Comparison of ENCODE assay signal across 12 cellular contexts in genomic region chr14:30624132-30624423, GRCh38. TPM values are rescaled to one million over a fixed set of nuclear protein-coding genes. Genes with fewer than 3 reads are reported as not detected.
DNase-seq lines count a peak whose midpoint lies in the region; ATAC-seq and TF ChIP-seq lines count a peak whose summit lies in the region.
"Had no signal": no experiment of that assay in that cellular context is flagged by ENCODE, and none has a peak within 500 bp of the region (broad histone marks: within the 10 kb centered on the region; RNA-seq: fewer than 3 reads in every experiment).

No MANE protein-coding gene starts in this region.

- 0 out of 2 replicates have a peak, but pooled peaks cover 3% of the 10 kb centered on the region for H3K36me3 ChIP-seq in PC-3 (ENCODE audit: low read depth, low read length)
- no peaks in the 10 kb centered on the region for H3K36me3 ChIP-seq in gastrocnemius medialis
- H3K36me3 ChIP-seq: BE2C had no signal

- H3K27ac ChIP-seq in PC-3 (ENCODE audit: low read length) (no peak overlapping the region), gastrocnemius medialis (no peak overlapping the region)

- peak overlapping the region; percentile 5 to 50 for H3K4me3 Mint-ChIP-seq in activated T-cell treated with anti-CD3 and anti-CD28 coated beads, Interleukin-2, amount 50 U/mL, for 72 hours
- peak overlapping the region; percentile 16 for H3K4me3 Mint-ChIP-seq in stimulated activated effector memory CD8-positive, alpha-beta T cell treated with anti-CD3 and anti-CD28 coated beads, Interleukin-12 subunit alpha, Interleukin-12 subunit beta, amount 100 ng/mL, for 72 hours

- peaks cover 11% of the 10 kb centered on the region; the same call in 1 of the 2 replicates for H4K20me1 ChIP-seq in PC-3 (ENCODE audit: low read length)

- POLR2A ChIA-PET in PC-3 (lab: Charles Lee; ENCODE audit: unreplicated experiment), result no interaction called here

- no peaks in the 10 kb centered on the region for H3K9me2 ChIP-seq in PC-3 (replicated peaks; ENCODE audit: low read length)

- no peak for ATAC-seq in activated T-cell treated with anti-CD3 and anti-CD28 coated beads, Interleukin-2, amount 50 U/mL, for 72 hours (replicated peaks in 1 of 2)
- ATAC-seq in PC-3 (no peak), gastrocnemius medialis (no peak), GM21737 (IDR thresholded peaks at IDR 0.05; ENCODE audit: unreplicated experiment) (no peak)
- no peak for ATAC-seq in stimulated activated effector memory CD8-positive, alpha-beta T cell treated with anti-CD3 and anti-CD28 coated beads, Interleukin-12 subunit alpha, Interleukin-12 subunit beta, amount 100 ng/mL, for 72 hours

- H3K4me1 Mint-ChIP-seq in activated T-cell treated with anti-CD3 and anti-CD28 coated beads, Interleukin-2, amount 50 U/mL, for 72 hours (ENCODE audit: low read depth), result peaks cover 43% of the 10 kb centered on the region
- peaks cover 35% of the 10 kb centered on the region for H3K4me1 Mint-ChIP-seq in stimulated activated effector memory CD8-positive, alpha-beta T cell treated with anti-CD3 and anti-CD28 coated beads, Interleukin-12 subunit alpha, Interleukin-12 subunit beta, amount 100 ng/mL, for 72 hours

- intact Hi-C loops in PC-3 (cut with micrococcal nuclease), result no loop called here
- intact Hi-C loops in gastrocnemius medialis (cut with DNase I; ENCODE audit: low total_unique reads), result loop anchor here (5.0 kb wide), 1 partner anchor 67 kb away; the partner anchor contains the start of gene G2E3

- TF ChIP-seq CTCF in PC-3 (conservative IDR thresholded peaks at IDR 0.05; ENCODE audit: low read depth, low read length) (no peak), fibroblast of the aortic adventitia (IDR thresholded peaks at IDR 0.05; ENCODE audit: insufficient read depth, low read length) (no peak), gastrocnemius medialis (IDR thresholded peaks at IDR 0.05 in 4 of 5, conservative IDR thresholded peaks at IDR 0.05 in 1 of 5) (no peak)

- H2AFZ ChIP-seq in PC-3 (ENCODE audit: low read length), result no peak overlapping the region

- no peaks in the 10 kb centered on the region for H3K27me3 Mint-ChIP-seq in activated T-cell treated with anti-CD3 and anti-CD28 coated beads, Interleukin-2, amount 50 U/mL, for 72 hours (ENCODE audit: low read depth)

- DNase-seq in activated T-cell treated with anti-CD3 and anti-CD28 coated beads, Interleukin-2, amount 50 U/mL, for 72 hours, result no peak
- DNase-seq in activated T-cell treated with anti-CD3 and anti-CD28 coated beads, Interleukin-2, amount 50 U/mL, for 1 hour, result no peak
- DNase-seq in PC-3 (no peak), fibroblast of the aortic adventitia (ENCODE audit: low read depth) (no peak), gastrocnemius medialis (no peak), DMS 273 treated with DMSO at 0.1 percent for 48 hours (lab: John Stamatoyannopoulos, UW) (no peak)
- no peak for DNase-seq in stimulated activated effector memory CD8-positive, alpha-beta T cell treated with anti-CD3 and anti-CD28 coated beads, Interleukin-12 subunit alpha, Interleukin-12 subunit beta, amount 100 ng/mL, for 72 hours (ENCODE audit: low spot score in 2 of 2)
- DNase-seq: BE2C; NK-92 treated with Interleukin-12 subunit alpha and Interleukin-12 subunit beta, amount 100 ng/mL, for 24 hours; occipital lobe; stimulated activated CD4-positive, alpha-beta T cell treated with anti-CD3 and anti-CD28 coated beads, Interleukin-4, amount 100 ng/mL, for 4 hours had no signal

- H3K4me2 ChIP-seq in PC-3 (ENCODE audit: low read length), result peak overlapping the region; percentile 92

- CTCF ChIA-PET in PC-3 (lab: Charles Lee), result no interaction called here

- in situ Hi-C loops in gastrocnemius medialis (cut with MboI; ENCODE audit: low sequenced_read_pairs in 4 of 4), result no loop called here

- H3K9me3 Mint-ChIP-seq in activated T-cell treated with anti-CD3 and anti-CD28 coated beads, Interleukin-2, amount 50 U/mL, for 72 hours, result no peaks in the 10 kb centered on the region
- no peaks in the 10 kb centered on the region for H3K9me3 Mint-ChIP-seq in stimulated activated effector memory CD8-positive, alpha-beta T cell treated with anti-CD3 and anti-CD28 coated beads, Interleukin-12 subunit alpha, Interleukin-12 subunit beta, amount 100 ng/mL, for 72 hours

- BruUV-seq in PC-3 (replicated peaks; lab: Mats Ljungman, UMichigan), result no TSS peak

- peak overlapping the region; percentile 5 for H3K27ac Mint-ChIP-seq in activated T-cell treated with anti-CD3 and anti-CD28 coated beads, Interleukin-2, amount 50 U/mL, for 72 hours
- H3K27ac Mint-ChIP-seq in stimulated activated effector memory CD8-positive, alpha-beta T cell treated with anti-CD3 and anti-CD28 coated beads, Interleukin-12 subunit alpha, Interleukin-12 subunit beta, amount 100 ng/mL, for 72 hours, result peak overlapping the region; percentile 32

- no peak for TF ChIP-seq POLR2A in gastrocnemius medialis (IDR thresholded peaks at IDR 0.05)

- peaks cover 67% of the 10 kb centered on the region for H3K79me2 ChIP-seq in PC-3 (ENCODE audit: low read length)

- H3K27me3 ChIP-seq in PC-3 (ENCODE audit: low read length) (no peaks in the 10 kb centered on the region), gastrocnemius medialis (no peaks in the 10 kb centered on the region)
- H3K27me3 ChIP-seq: BE2C had no signal

- peak overlapping the region; percentile 81; the same call in 1 of the 2 replicates for H3K4me3 ChIP-seq in PC-3 (ENCODE audit: low read length)
- H3K4me3 ChIP-seq in fibroblast of the aortic adventitia (ENCODE audit: low read depth, low read length), result peak overlapping the region; percentile 80
- H3K4me3 ChIP-seq in gastrocnemius medialis, result no peak overlapping the region

- H3K9ac ChIP-seq in PC-3 (ENCODE audit: low read length), result no peak overlapping the region

- H3K4me1 ChIP-seq in PC-3 (ENCODE audit: insufficient read depth, low read length) (peaks cover 43% of the 10 kb centered on the region), gastrocnemius medialis (peaks cover 22 to 35% of the 10 kb centered on the region in 2 donors)
- H3K4me1 ChIP-seq: BE2C had no signal

- peaks cover 2% of the 10 kb centered on the region for H3F3A ChIP-seq in PC-3 (ENCODE audit: low read length, unreplicated experiment)

- H3K9me3 ChIP-seq in PC-3 (ENCODE audit: low read length) (no peaks in the 10 kb centered on the region), gastrocnemius medialis (no peaks in the 10 kb centered on the region)
- H3K9me3 ChIP-seq: BE2C had no signal

- H3K36me3 Mint-ChIP-seq in activated T-cell treated with anti-CD3 and anti-CD28 coated beads, Interleukin-2, amount 50 U/mL, for 72 hours (ENCODE audit: insufficient read depth in 2 of 2), result peaks cover 3 to 7% of the 10 kb centered on the region in 2 donors
- peaks cover 33% of the 10 kb centered on the region for H3K36me3 Mint-ChIP-seq in stimulated activated effector memory CD8-positive, alpha-beta T cell treated with anti-CD3 and anti-CD28 coated beads, Interleukin-12 subunit alpha, Interleukin-12 subunit beta, amount 100 ng/mL, for 72 hours

RNA-seq across cellular contexts. Expression of gene SCFD1, which starts 2.0 kb away (rescaled TPM):
- total RNA-seq in activated T-cell treated with anti-CD3 and anti-CD28 coated beads, Interleukin-2, amount 50 U/mL, for 72 hours, result 10 to 100 TPM; 63.8 to 64.0 TPM
- 53.0 and 72.3 TPM in 2 replicates for total RNA-seq in PC-3 (2014; rRNA removed)
- 103 and 125 TPM in 2 replicates for total RNA-seq in fibroblast of the aortic adventitia (ENCODE audit: low replicate concordance)
- 10 to 100 TPM; 21.5 to 30.7 (median 28.2) TPM for total RNA-seq in gastrocnemius medialis

Comparison
In these comparisons a context has a peak if more than half of its experiments do, and no peak if none do; other contexts are left out.
1. H3K4me3 ChIP-seq: peak in PC-3 (single experiment) and fibroblast of the aortic adventitia (single experiment); none in gastrocnemius medialis (0 of 4).